ENCODE assay signal across 9 cellular contexts in genomic region chr10:128046934-128047251, GRCh38.
DNase-seq lines count a peak whose midpoint lies in the region; ATAC-seq and TF ChIP-seq lines count a peak whose summit lies in the region.
"Had no signal": no experiment of that assay in that cellular context is flagged by ENCODE, and none has a peak within 500 bp of the region (broad histone marks: within the 10 kb centered on the region; RNA-seq: fewer than 3 reads in every experiment).

No MANE protein-coding gene starts in this region.

- no peak overlapping the region for H3K4me3 ChIP-seq in smooth muscle cell
- no peak overlapping the region for H3K4me3 ChIP-seq in lower leg skin (ENCODE audit: low read depth, poor library complexity, severe bottlenecking)

- DNase-seq in central memory CD8-positive, alpha-beta T cell (ENCODE audit: low spot score in 2 of 2) = no peak
- DNase-seq in smooth muscle cell (lab: John Stamatoyannopoulos, UW; ENCODE audit: unreplicated experiment) (no peak), lower leg skin (ENCODE audit: low spot score in 2 of 2) (no peak)
- DNase-seq: NCI-H2227 treated with DMSO at 0.1 percent for 48 hours had no signal

- TF ChIP-seq POLR2A in lower leg skin (IDR thresholded peaks at IDR 0.05) = no peak

- H3K4me1 Mint-ChIP-seq in central memory CD8-positive, alpha-beta T cell = peaks cover 63% of the 10 kb centered on the region

- H3K79me2 ChIP-seq in smooth muscle cell (ENCODE audit: low read depth) = no peaks in the 10 kb centered on the region

- peaks cover 4% of the 10 kb centered on the region for H3F3A ChIP-seq in smooth muscle cell (ENCODE audit: low read depth)

- no peaks in the 10 kb centered on the region for H3K27me3 ChIP-seq in smooth muscle cell (ENCODE audit: low read depth)
- H3K27me3 ChIP-seq: dorsolateral prefrontal cortex had no signal

- peaks cover 10% of the 10 kb centered on the region for H3K4me1 ChIP-seq in smooth muscle cell (ENCODE audit: low read depth)

- ATAC-seq in GM19035 (IDR thresholded peaks at IDR 0.05; ENCODE audit: unreplicated experiment) = peak; percentile 5
- peak; percentile 3 for ATAC-seq in HG03135 (IDR thresholded peaks at IDR 0.05; ENCODE audit: unreplicated experiment)
- no peak for ATAC-seq in central memory CD8-positive, alpha-beta T cell (replicated peaks; ENCODE audit: extremely low read depth, poor library complexity, severe bottlenecking)
- ATAC-seq in HG03457 (IDR thresholded peaks at IDR 0.05; ENCODE audit: unreplicated experiment) = no peak
- no peak for ATAC-seq in HG03432 (IDR thresholded peaks at IDR 0.05; ENCODE audit: unreplicated experiment)

- no peak overlapping the region for H3K27ac ChIP-seq in smooth muscle cell (ENCODE audit: low read depth)

- H2AFZ ChIP-seq in smooth muscle cell (ENCODE audit: low read depth) = no peak overlapping the region

- H3K9ac ChIP-seq in smooth muscle cell (ENCODE audit: low read depth) = no peak overlapping the region

- TF ChIP-seq CTCF in smooth muscle cell (IDR thresholded peaks at IDR 0.05; ENCODE audit: borderline replicate concordance, insufficient read depth, poor library complexity, severe bottlenecking) (no peak), lower leg skin (IDR thresholded peaks at IDR 0.05) (no peak)

- peak overlapping the region; percentile 94 for H3K4me3 Mint-ChIP-seq in central memory CD8-positive, alpha-beta T cell

- H3K9me3 ChIP-seq in smooth muscle cell (replicated peaks; ENCODE audit: low read depth) = no peaks in the 10 kb centered on the region

- H3K4me2 ChIP-seq in smooth muscle cell = peak overlapping the region; percentile 45

- no peaks in the 10 kb centered on the region for H3K9me3 Mint-ChIP-seq in central memory CD8-positive, alpha-beta T cell

- peak overlapping the region; percentile 99 for H3K27ac Mint-ChIP-seq in central memory CD8-positive, alpha-beta T cell (ENCODE audit: low read depth)

- 78% methylated on average over 10 of the region's 10 CpGs for WGBS in smooth muscle cell (ENCODE audit: low lambda C conversion rate)
- WGBS in lower leg skin, 2 donors = 64 to 67% methylated on average over 10 of the region's 10 CpGs

- intact Hi-C loops in lower leg skin (cut with DNase I; ENCODE audit: low total_unique reads) = no loop called here

- H3K27me3 Mint-ChIP-seq in central memory CD8-positive, alpha-beta T cell = no peaks in the 10 kb centered on the region

- no peaks in the 10 kb centered on the region for H3K36me3 ChIP-seq in smooth muscle cell (ENCODE audit: low read depth)

- peaks cover 8% of the 10 kb centered on the region for H4K20me1 ChIP-seq in smooth muscle cell (ENCODE audit: low read depth)

- H3K36me3 Mint-ChIP-seq in central memory CD8-positive, alpha-beta T cell (ENCODE audit: insufficient read depth) = peaks cover 49% of the 10 kb centered on the region

Comparison
In these comparisons a context has a peak if more than half of its experiments do, and no peak if none do; other contexts are left out.
1. ATAC-seq: peak in GM19035 (single experiment) and HG03135 (single experiment); none in central memory CD8-positive, alpha-beta T cell (single experiment), HG03457 (single experiment) and HG03432 (single experiment).